ENCODE assay signal across 9 cellular contexts in the genomic region with DNA sequence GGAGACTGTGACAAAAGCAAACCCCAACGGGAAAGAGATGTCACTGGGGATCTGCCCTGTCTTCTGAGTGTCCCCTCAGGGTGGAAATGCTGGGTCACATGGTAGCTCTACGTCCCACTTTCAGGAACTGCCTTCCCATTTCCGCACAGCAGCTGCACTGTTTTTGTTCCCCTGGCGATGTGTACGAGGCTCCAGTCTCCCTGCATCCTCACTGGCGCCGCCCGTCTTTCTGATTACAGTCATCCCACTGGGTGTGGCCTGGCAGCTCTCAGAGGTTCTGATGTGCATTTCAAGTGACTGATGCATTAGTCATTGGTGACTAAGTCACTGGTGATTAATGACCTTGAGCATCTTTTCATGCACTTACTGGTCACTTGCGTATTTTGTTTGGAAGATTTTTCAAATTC. TPM values are rescaled to one million over a fixed set of nuclear protein-coding genes. Genes with fewer than 3 reads are reported as not detected.
DNase-seq lines count a peak whose midpoint lies in the region; ATAC-seq and TF ChIP-seq lines count a peak whose summit lies in the region.
"Had no signal": no experiment of that assay in that cellular context is flagged by ENCODE, and none has a peak within 500 bp of the region (broad histone marks: within the 10 kb centered on the region; RNA-seq: fewer than 3 reads in every experiment).

No MANE protein-coding gene starts in this region.

- H3K9me3 Mint-ChIP-seq in dendritic cell treated with granulocyte-macrophage colony-stimulating factor and Interleukin-4, amounts not matched to agents 40 ng/mL and 50 ng/mL, for 4 days: no peaks in the 10 kb centered on the region
- H3K9me3 Mint-ChIP-seq in stimulated activated naive CD8-positive, alpha-beta T cell treated with anti-CD3 and anti-CD28 coated beads, Interleukin-15, Interleukin-2, amounts not matched to agents 100 ng/mL and 50 ng/mL, for 24 hours: no peaks in the 10 kb centered on the region

- H3K4me3 Mint-ChIP-seq in T-helper 17 cell: peak overlapping the region; percentile 67
- no peak overlapping the region for H3K4me3 Mint-ChIP-seq in dendritic cell treated with granulocyte-macrophage colony-stimulating factor and Interleukin-4, amounts not matched to agents 40 ng/mL and 50 ng/mL, for 4 days
- peak overlapping the region; percentile 5 for H3K4me3 Mint-ChIP-seq in stimulated activated naive CD8-positive, alpha-beta T cell treated with anti-CD3 and anti-CD28 coated beads, Interleukin-15, Interleukin-2, amounts not matched to agents 100 ng/mL and 50 ng/mL, for 24 hours

- POLR2A ChIA-PET in HEK293T (lab: Yijun Ruan, JAX): interaction anchor here (0.8 kb wide), 1 partner anchor 21 kb away, joined by 4 read pairs; the partner anchor contains the start of gene PCID2

- H3K4me1 Mint-ChIP-seq in T-helper 17 cell: peaks cover 16% of the 10 kb centered on the region
- H3K4me1 Mint-ChIP-seq in dendritic cell treated with granulocyte-macrophage colony-stimulating factor and Interleukin-4, amounts not matched to agents 40 ng/mL and 50 ng/mL, for 4 days (ENCODE audit: low read depth): peaks cover 15% of the 10 kb centered on the region
- H3K4me1 Mint-ChIP-seq in stimulated activated naive CD8-positive, alpha-beta T cell treated with anti-CD3 and anti-CD28 coated beads, Interleukin-15, Interleukin-2, amounts not matched to agents 100 ng/mL and 50 ng/mL, for 24 hours (ENCODE audit: low read depth): peaks cover 52% of the 10 kb centered on the region

- no peak for TF ChIP-seq CTCF in GM10266 (IDR thresholded peaks at IDR 0.05; ENCODE audit: control insufficient read depth, insufficient read depth, low read depth, missing control alignments)

- CTCF ChIA-PET in HEK293T (lab: Yijun Ruan, JAX): no interaction called here

- H3K36me3 Mint-ChIP-seq in T-helper 17 cell (ENCODE audit: low read depth): peaks cover 5% of the 10 kb centered on the region
- peaks cover 87% of the 10 kb centered on the region for H3K36me3 Mint-ChIP-seq in dendritic cell treated with granulocyte-macrophage colony-stimulating factor and Interleukin-4, amounts not matched to agents 40 ng/mL and 50 ng/mL, for 4 days (ENCODE audit: low read depth)
- H3K36me3 Mint-ChIP-seq in stimulated activated naive CD8-positive, alpha-beta T cell treated with anti-CD3 and anti-CD28 coated beads, Interleukin-15, Interleukin-2, amounts not matched to agents 100 ng/mL and 50 ng/mL, for 24 hours (ENCODE audit: low read depth): peaks cover 75% of the 10 kb centered on the region

- DNase-seq in HEK293T (ENCODE audit: extremely low spot score) (peak; percentile 9), T-helper 17 cell (no peak), medulla oblongata (ENCODE audit: extremely low spot score) (peak; percentile 56), NCI-H187 treated with DMSO at 0.1 percent for 48 hours (lab: John Stamatoyannopoulos, UW) (no peak), NCI-H2081 treated with DMSO at 0.1 percent for 48 hours (lab: John Stamatoyannopoulos, UW) (no peak), GM10266 (ENCODE audit: extremely low spot score) (no peak)

- peak overlapping the region; percentile 96 for H3K27ac Mint-ChIP-seq in T-helper 17 cell
- peak overlapping the region; percentile 68 for H3K27ac Mint-ChIP-seq in dendritic cell treated with granulocyte-macrophage colony-stimulating factor and Interleukin-4, amounts not matched to agents 40 ng/mL and 50 ng/mL, for 4 days
- peak overlapping the region; percentile 42 for H3K27ac Mint-ChIP-seq in stimulated activated naive CD8-positive, alpha-beta T cell treated with anti-CD3 and anti-CD28 coated beads, Interleukin-15, Interleukin-2, amounts not matched to agents 100 ng/mL and 50 ng/mL, for 24 hours

- ATAC-seq in T-helper 17 cell: no peak

- H3K27me3 Mint-ChIP-seq in T-helper 17 cell: no peaks in the 10 kb centered on the region
- H3K27me3 Mint-ChIP-seq in dendritic cell treated with granulocyte-macrophage colony-stimulating factor and Interleukin-4, amounts not matched to agents 40 ng/mL and 50 ng/mL, for 4 days: no peaks in the 10 kb centered on the region
- H3K27me3 Mint-ChIP-seq in stimulated activated naive CD8-positive, alpha-beta T cell treated with anti-CD3 and anti-CD28 coated beads, Interleukin-15, Interleukin-2, amounts not matched to agents 100 ng/mL and 50 ng/mL, for 24 hours: no peaks in the 10 kb centered on the region

- no peaks in the 10 kb centered on the region for H3K9me3 ChIP-seq in T-helper 17 cell (ENCODE audit: control insufficient read depth, low read length, poor library complexity, severe bottlenecking)

- intact Hi-C loops in dendritic cell treated with granulocyte-macrophage colony-stimulating factor and Interleukin-4, amounts not matched to agents 40 ng/mL and 50 ng/mL, for 4 days (cut with micrococcal nuclease): no loop called here

TF ChIP-seq in HEK293T, 16 proteins besides CTCF, POLR2A, EP300 and RAD21:
- TF ChIP-seq, protein P1, sequence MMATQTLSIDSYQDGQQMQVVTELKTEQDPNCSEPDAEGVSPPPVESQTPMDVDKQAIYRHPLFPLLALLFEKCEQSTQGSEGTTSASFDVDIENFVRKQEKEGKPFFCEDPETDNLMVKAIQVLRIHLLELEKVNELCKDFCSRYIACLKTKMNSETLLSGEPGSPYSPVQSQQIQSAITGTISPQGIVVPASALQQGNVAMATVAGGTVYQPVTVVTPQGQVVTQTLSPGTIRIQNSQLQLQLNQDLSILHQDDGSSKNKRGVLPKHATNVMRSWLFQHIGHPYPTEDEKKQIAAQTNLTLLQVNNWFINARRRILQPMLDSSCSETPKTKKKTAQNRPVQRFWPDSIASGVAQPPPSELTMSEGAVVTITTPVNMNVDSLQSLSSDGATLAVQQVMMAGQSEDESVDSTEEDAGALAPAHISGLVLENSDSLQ (IDR thresholded peaks at IDR 0.05): no peak
- TF ChIP-seq HDGF (IDR thresholded peaks at IDR 0.05; ENCODE audit: borderline replicate concordance) (no peak), SUZ12 (IDR thresholded peaks at IDR 0.05) (no peak), ARNT (IDR thresholded peaks at IDR 0.05) (no peak), ELF4 (IDR thresholded peaks at IDR 0.05) (no peak), CTBP1 (IDR thresholded peaks at IDR 0.05; ENCODE audit: borderline replicate concordance) (no peak), BHLHE40 (IDR thresholded peaks at IDR 0.05; ENCODE audit: borderline replicate concordance) (no peak), NFRKB (IDR thresholded peaks at IDR 0.05) (no peak), FOXK2 (IDR thresholded peaks at IDR 0.05) (no peak), FOXM1 (IDR thresholded peaks at IDR 0.05; ENCODE audit: borderline replicate concordance) (no peak), SP1 (IDR thresholded peaks at IDR 0.05) (no peak), LEF1 (IDR thresholded peaks at IDR 0.05; ENCODE audit: borderline replicate concordance) (no peak), L3MBTL2 (conservative IDR thresholded peaks at IDR 0.05) (no peak), TARDBP (IDR thresholded peaks at IDR 0.05) (no peak), FOXA1 (IDR thresholded peaks at IDR 0.05) (no peak), ZNF384 (IDR thresholded peaks at IDR 0.05) (no peak)

RNA-seq across cellular contexts. Expression of gene PCID2, which starts 21.2 kb away (rescaled TPM):
- 10 to 100 TPM; 31.3 to 47.9 TPM for total RNA-seq in T-helper 17 cell

RNA-seq across cellular contexts. Expression of gene CUL4A, which starts 22.1 kb away (rescaled TPM):
- 10 to 100 TPM; 78.3 to 80.2 TPM for total RNA-seq in T-helper 17 cell

RNA-seq across cellular contexts. Expression of gene PROZ, which starts 28.8 kb away (rescaled TPM):
- not detected for total RNA-seq in T-helper 17 cell
- total RNA-seq: T-helper 1 cell treated with Interleukin-12 subunit alpha and Interleukin-12 subunit beta and Interleukin-4 antibody, amounts not matched to agents 30 ng/mL and 1 ng/mL, for 36 hours had no signal

Comparison
In these comparisons a context has a peak if more than half of its experiments do, and no peak if none do; other contexts are left out.
1. DNase-seq: peak in HEK293T (single experiment) and medulla oblongata (single experiment); none in T-helper 17 cell (0 of 3), NCI-H187 treated with DMSO at 0.1 percent for 48 hours (single experiment), NCI-H2081 treated with DMSO at 0.1 percent for 48 hours (single experiment) and GM10266 (single experiment).
2. H3K27ac Mint-ChIP-seq: peak in every context shown above with its lines; median percentile 96 in T-helper 17 cell; 68 in dendritic cell treated with granulocyte-macrophage colony-stimulating factor and Interleukin-4, amounts not matched to agents 40 ng/mL and 50 ng/mL, for 4 days; 42 in stimulated activated naive CD8-positive, alpha-beta T cell treated with anti-CD3 and anti-CD28 coated beads, Interleukin-15, Interleukin-2, amounts not matched to agents 100 ng/mL and 50 ng/mL, for 24 hours.